Comparison of ENCODE assay signal across 20 cellular contexts in the genomic region with DNA sequence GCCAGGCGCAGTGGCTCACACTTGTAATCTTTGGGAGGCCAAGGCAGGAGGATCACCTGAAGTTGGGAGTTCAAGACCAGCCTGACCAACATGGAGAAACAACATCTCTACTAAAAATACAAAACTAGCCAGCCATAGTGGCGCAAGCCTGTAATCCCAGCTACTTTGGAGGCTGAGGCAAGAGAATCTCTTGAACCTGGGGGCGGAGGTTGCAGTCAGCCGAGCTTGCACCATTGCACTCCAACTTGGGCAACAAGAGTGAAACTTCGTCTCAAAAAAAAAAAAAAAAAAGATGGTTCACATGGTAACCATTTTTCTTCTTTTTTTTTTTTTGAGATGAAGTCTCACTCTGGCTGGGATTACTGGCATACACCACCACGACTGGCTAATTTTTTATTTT.
"Had no signal": no experiment of that assay in that cellular context is flagged by ENCODE, and none has a peak within 500 bp of the region (broad histone marks: within the 10 kb centered on the region; RNA-seq: fewer than 3 reads in every experiment).

No MANE protein-coding gene starts in this region.

- H3K27ac ChIP-seq: hepatocyte had no signal

- H3K27me3 ChIP-seq: hepatocyte had no signal

- H3K4me3 ChIP-seq: hepatocyte, mucosa of descending colon had no signal

- H3K9me3 ChIP-seq: mucosa of descending colon had no signal

- ATAC-seq: activated CD4-positive, alpha-beta T cell treated with anti-CD3 and anti-CD28 coated beads for 36 hours; activated T-cell treated with anti-CD3 and anti-CD28 coated beads, Interleukin-2, amount 50 U/mL, for 4 hours; left ventricle myocardium superior; mucosa of descending colon; stimulated activated naive CD8-positive, alpha-beta T cell treated with anti-CD3 and anti-CD28 coated beads, Interleukin-15, Interleukin-2, amounts not matched to agents 100 U/mL and 50 U/mL, for 24 hours had no signal

- DNase-seq: activated B cell treated with CpG ODN at 0.5 μM for 24 hours; activated CD4-positive, alpha-beta T cell treated with anti-CD3 and anti-CD28 coated beads for 36 hours; activated CD4-positive, alpha-beta T cell treated with anti-CD3 and anti-CD28 coated beads, Interleukin-2, amount 50 U/mL, for 48 hours; activated CD8-positive, alpha-beta memory T cell treated with anti-CD3 and anti-CD28 coated beads, Interleukin-2, amount 50 U/mL, for 48 hours; activated naive CD4-positive, alpha-beta T cell treated with Interleukin-2 at 50 U/mL for 16 hours; activated naive CD8-positive, alpha-beta T cell treated with anti-CD3 and anti-CD28 coated beads for 36 hours; activated T-cell treated with anti-CD3 and anti-CD28 coated beads, Interleukin-2, amount 50 U/mL, for 4 hours; effector memory CD4-positive, alpha-beta T cell; foreskin melanocyte; glutamatergic neuron; immature natural killer cell; left ventricle myocardium superior; mucosa of descending colon; nephron progenitor cell; occipital lobe; stimulated activated CD4-positive, alpha-beta T cell treated with anti-CD3 and anti-CD28 coated beads, Interleukin-12 subunit alpha, Interleukin-12 subunit beta, amount 100 ng/mL, for 4 hours; stimulated activated CD4-positive, alpha-beta T cell treated with anti-CD3 and anti-CD28 coated beads, Interleukin-4, amount 100 ng/mL, for 4 hours; stimulated activated naive CD8-positive, alpha-beta T cell treated with anti-CD3 and anti-CD28 coated beads, Interleukin-15, Interleukin-2, amounts not matched to agents 100 U/mL and 50 U/mL, for 24 hours; T1000 had no signal
